23 cellular contexts compared by ENCODE assay signal in the genomic region with DNA sequence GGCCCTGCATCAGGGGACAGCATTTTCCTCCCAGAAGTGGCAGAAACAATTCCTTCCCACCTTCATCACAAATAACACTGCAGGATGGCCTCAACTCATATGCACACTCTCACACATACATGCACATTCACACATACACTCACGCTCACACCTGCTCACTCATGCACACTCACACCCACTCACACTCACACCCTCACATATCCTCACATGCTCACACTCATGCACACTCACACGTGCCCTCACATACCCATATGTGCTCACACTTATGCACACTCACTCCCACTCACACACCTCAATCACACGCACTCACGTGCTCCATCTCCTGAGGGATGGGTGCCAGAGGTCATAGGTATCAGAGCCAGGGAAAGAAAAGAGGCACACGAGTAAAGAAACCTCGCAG.
A peak's percentile ranks its signal among the peaks of the same experiment; 100 is the strongest.
DNase-seq lines count a peak whose midpoint lies in the region; ATAC-seq and TF ChIP-seq lines count a peak whose summit lies in the region.
"Had no signal": no experiment of that assay in that cellular context is flagged by ENCODE, and none has a peak within 500 bp of the region (broad histone marks: within the 10 kb centered on the region; RNA-seq: fewer than 3 reads in every experiment).

No MANE protein-coding gene starts in this region.

- no peak for ATAC-seq in GM19328 (IDR thresholded peaks at IDR 0.05; ENCODE audit: unreplicated experiment)
- no peak for ATAC-seq in stimulated activated effector memory CD8-positive, alpha-beta T cell treated with anti-CD3 and anti-CD28 coated beads, Interleukin-12 subunit alpha, Interleukin-12 subunit beta, amount 100 ng/mL, for 72 hours
- ATAC-seq: GM23338 had no signal

- no peak overlapping the region for H3K4me3 ChIP-seq in GM12864 (ENCODE audit: low read depth, low read length)
- H3K4me3 ChIP-seq: BLaER1, GM23338, HAP-1, Peyer's patch had no signal

- no peaks in the 10 kb centered on the region for H3K9me3 Mint-ChIP-seq in stimulated activated effector memory CD8-positive, alpha-beta T cell treated with anti-CD3 and anti-CD28 coated beads, Interleukin-12 subunit alpha, Interleukin-12 subunit beta, amount 100 ng/mL, for 72 hours
- H3K9me3 Mint-ChIP-seq: CD4-positive, CD25-positive, alpha-beta regulatory T cell; GM23338 had no signal

- H3K4me1 Mint-ChIP-seq in stimulated activated effector memory CD8-positive, alpha-beta T cell treated with anti-CD3 and anti-CD28 coated beads, Interleukin-12 subunit alpha, Interleukin-12 subunit beta, amount 100 ng/mL, for 72 hours = no peaks in the 10 kb centered on the region
- H3K4me1 Mint-ChIP-seq: CD4-positive, CD25-positive, alpha-beta regulatory T cell had no signal

- no peaks in the 10 kb centered on the region for H3K36me3 Mint-ChIP-seq in stimulated activated effector memory CD8-positive, alpha-beta T cell treated with anti-CD3 and anti-CD28 coated beads, Interleukin-12 subunit alpha, Interleukin-12 subunit beta, amount 100 ng/mL, for 72 hours
- H3K36me3 Mint-ChIP-seq: CD4-positive, CD25-positive, alpha-beta regulatory T cell had no signal

- H3K4me3 Mint-ChIP-seq in stimulated activated effector memory CD8-positive, alpha-beta T cell treated with anti-CD3 and anti-CD28 coated beads, Interleukin-12 subunit alpha, Interleukin-12 subunit beta, amount 100 ng/mL, for 72 hours = no peak overlapping the region
- H3K4me3 Mint-ChIP-seq: CD4-positive, CD25-positive, alpha-beta regulatory T cell; GM23338 had no signal

- DNase-seq in GM12864 (ENCODE audit: low read depth) = peak; percentile 2
- DNase-seq in substantia nigra (lab: John Stamatoyannopoulos, UW) = no peak
- DNase-seq in hepatic stellate cell (ENCODE audit: low spot score) = no peak
- no peak for DNase-seq in stimulated activated effector memory CD8-positive, alpha-beta T cell treated with anti-CD3 and anti-CD28 coated beads, Interleukin-12 subunit alpha, Interleukin-12 subunit beta, amount 100 ng/mL, for 72 hours (ENCODE audit: low spot score in 2 of 2)
- DNase-seq: CD4-positive, CD25-positive, alpha-beta regulatory T cell; DMS153; DND-41; Karpas-422; NCI-H1092; NCI-H1417 treated with DMSO at 0.1 percent for 48 hours; NCI-H1694 treated with DMSO at 0.1 percent for 48 hours; NCI-H2081; NCI-H2227 treated with DMSO at 0.1 percent for 48 hours; NCI-H69; OCI-M1; Peyer's patch; SHP77 treated with DMSO at 0.1 percent for 48 hours had no signal

- no peak overlapping the region for H3K27ac Mint-ChIP-seq in stimulated activated effector memory CD8-positive, alpha-beta T cell treated with anti-CD3 and anti-CD28 coated beads, Interleukin-12 subunit alpha, Interleukin-12 subunit beta, amount 100 ng/mL, for 72 hours
- H3K27ac Mint-ChIP-seq: CD4-positive, CD25-positive, alpha-beta regulatory T cell; GM23338 had no signal

- TF ChIP-seq CTCF in GM12864 (IDR thresholded peaks at IDR 0.05; ENCODE audit: low read depth, low read length, missing control alignments) = no peak

- H3K27ac ChIP-seq in angular gyrus (ENCODE audit: low read depth, low read length) (peak overlapping the region; percentile 26), cingulate gyrus (ENCODE audit: low read depth, low read length) (peak overlapping the region; percentile 1), substantia nigra (ENCODE audit: low read depth, low read length, poor library complexity, severe bottlenecking) (peak overlapping the region; percentile 6)
- H3K27ac ChIP-seq: BLaER1, Peyer's patch had no signal
